Comparison of ENCODE assay signal across 8 cellular contexts in genomic region chr10:100986952-100987684, GRCh38. TPM values are rescaled to one million over a fixed set of nuclear protein-coding genes. Genes with fewer than 3 reads are reported as not detected.
DNase-seq lines count a peak whose midpoint lies in the region; ATAC-seq and TF ChIP-seq lines count a peak whose summit lies in the region.

MRPL43 (minus strand) TSS chr10:100987497; CDS start chr10:100987443, 54 bp downstream.
TWNK (plus strand) TSS chr10:100987543; CDS start chr10:100988211, 668 bp downstream.

- H3K27ac Mint-ChIP-seq in natural killer cell treated with Interleukin-12 subunit alpha and Interleukin-12 subunit beta and Interleukin-15 and Interleukin-18, amount 100 ng/mL, for 72 hours, result peak within 1 kb of the TSS; percentile 83 to 87

- TF ChIP-seq CTCF in RWPE2 (IDR thresholded peaks at IDR 0.05; ENCODE audit: poor library complexity, severe bottlenecking) (no peak), fibroblast of pulmonary artery (IDR thresholded peaks at IDR 0.05; ENCODE audit: low read length, missing control alignments) (no peak)

- H3K4me1 ChIP-seq in RWPE2 (ENCODE audit: insufficient read depth, poor library complexity, severe bottlenecking), result peaks cover 7% of the 10 kb centered on the region

- H3K36me3 ChIP-seq in RWPE2 (ENCODE audit: low read depth), result peaks cover 46% of the 10 kb centered on the region

- peak within 1 kb of the TSS; percentile 58 for H3K27ac ChIP-seq in RWPE2 (ENCODE audit: poor library complexity, severe bottlenecking)

- DNase-seq in DMS53 treated with DMSO at 0.1 percent for 48 hours (lab: John Stamatoyannopoulos, UW; ENCODE audit: unreplicated experiment), result peak; percentile 65
- DNase-seq in KBM-7, result peak; percentile 87
- peak; percentile 85 for DNase-seq in RWPE2 (ENCODE audit: low spot score)
- peak; percentile 79 for DNase-seq in activated T-helper 9 cell treated with anti-CD3 and anti-CD28 coated beads, Interleukin-2, amount 50 U/mL, for 16 hours (ENCODE audit: low read depth)
- peak; percentile 74 for DNase-seq in fibroblast of pulmonary artery (ENCODE audit: low read depth)
- peak; percentile 86 for DNase-seq in natural killer cell treated with Interleukin-12 subunit alpha and Interleukin-12 subunit beta and Interleukin-15 and Interleukin-18, amount 100 ng/mL, for 72 hours (ENCODE audit: low spot score)
- DNase-seq in stimulated activated naive CD4-positive, alpha-beta T cell treated with Interleukin-2 at 50 U/mL for 16 hours (lab: John Stamatoyannopoulos, UW), result peak; percentile 86

- peaks cover 19% of the 10 kb centered on the region for H3K36me3 Mint-ChIP-seq in natural killer cell treated with Interleukin-12 subunit alpha and Interleukin-12 subunit beta and Interleukin-15 and Interleukin-18, amount 100 ng/mL, for 72 hours

- in situ Hi-C loops in KBM-7 (cut with MboI; ENCODE audit: low pct_unique_long_range_greater_than_20kb, low sequenced_read_pairs), result no loop called here

- no peaks in the 10 kb centered on the region for H3K9me3 Mint-ChIP-seq in natural killer cell treated with Interleukin-12 subunit alpha and Interleukin-12 subunit beta and Interleukin-15 and Interleukin-18, amount 100 ng/mL, for 72 hours

- peak within 1 kb of the TSS; percentile 96 for H3K4me3 Mint-ChIP-seq in natural killer cell treated with Interleukin-12 subunit alpha and Interleukin-12 subunit beta and Interleukin-15 and Interleukin-18, amount 100 ng/mL, for 72 hours

- no peaks in the 10 kb centered on the region for H3K27me3 Mint-ChIP-seq in natural killer cell treated with Interleukin-12 subunit alpha and Interleukin-12 subunit beta and Interleukin-15 and Interleukin-18, amount 100 ng/mL, for 72 hours

- H3K4me3 ChIP-seq in RWPE2 (ENCODE audit: severe bottlenecking) (peak within 1 kb of the TSS; percentile 97), fibroblast of pulmonary artery (replicated peaks; ENCODE audit: low read depth, low read length) (peak within 1 kb of the TSS; percentile 98)

- H3K4me1 Mint-ChIP-seq in natural killer cell treated with Interleukin-12 subunit alpha and Interleukin-12 subunit beta and Interleukin-15 and Interleukin-18, amount 100 ng/mL, for 72 hours (ENCODE audit: low read depth in 2 of 2), result peaks cover 19 to 27% of the 10 kb centered on the region in 2 donors

- H3K27me3 ChIP-seq in RWPE2 (ENCODE audit: insufficient read depth, poor library complexity, severe bottlenecking), result no peaks in the 10 kb centered on the region

- peak; percentile 91 for ATAC-seq in GM21529 (IDR thresholded peaks at IDR 0.05; ENCODE audit: unreplicated experiment)
- ATAC-seq in RWPE2 (ENCODE audit: low read depth), result peak; percentile 90
- ATAC-seq in natural killer cell treated with Interleukin-12 subunit alpha and Interleukin-12 subunit beta and Interleukin-15 and Interleukin-18, amount 100 ng/mL, for 72 hours, result peak; percentile 94 to 96

- no peaks in the 10 kb centered on the region for H3K9me3 ChIP-seq in RWPE2 (ENCODE audit: severe bottlenecking)

RNA-seq across cellular contexts. Expression of gene MRPL43, which starts in this region (rescaled TPM):
- 10 to 100 TPM; 52.3 to 60.7 TPM for total RNA-seq in natural killer cell treated with Interleukin-12 subunit alpha and Interleukin-12 subunit beta and Interleukin-15 and Interleukin-18, amount 100 ng/mL, for 72 hours

RNA-seq across cellular contexts. Expression of gene TWNK, which starts in this region (rescaled TPM):
- total RNA-seq in natural killer cell treated with Interleukin-12 subunit alpha and Interleukin-12 subunit beta and Interleukin-15 and Interleukin-18, amount 100 ng/mL, for 72 hours, result 10 to 100 TPM; 13.6 to 34.2 TPM

Comparison
In these comparisons a context has a peak if more than half of its experiments do, and no peak if none do; other contexts are left out.
1. Peak in every context shown above with its lines: DNase-seq, ATAC-seq, H3K4me3 ChIP-seq and H3K27ac ChIP-seq.